In genomic region chr7:20798081-20798693, GRCh38 we compare ENCODE assay signal across 9 cellular contexts. TPM values are rescaled to one million over a fixed set of nuclear protein-coding genes. Genes with fewer than 3 reads are reported as not detected.
A peak's percentile ranks its signal among the peaks of the same experiment; 100 is the strongest.
DNase-seq lines count a peak whose midpoint lies in the region; ATAC-seq and TF ChIP-seq lines count a peak whose summit lies in the region.
"Had no signal": no experiment of that assay in that cellular context is flagged by ENCODE, and none has a peak within 500 bp of the region (broad histone marks: within the 10 kb centered on the region; RNA-seq: fewer than 3 reads in every experiment).

No MANE protein-coding gene starts in this region.

- peaks cover 2 to 10% of the 10 kb centered on the region in 2 donors for H3K4me1 ChIP-seq in ascending aorta
- H3K4me1 ChIP-seq in thoracic aorta (ENCODE audit: control insufficient read depth in 1 of 2, low read depth in 2 of 2) = peaks cover 0 to 13% of the 10 kb centered on the region in 2 donors

- no peaks in the 10 kb centered on the region for H3K36me3 ChIP-seq in ascending aorta
- H3K36me3 ChIP-seq in thoracic aorta = no peaks in the 10 kb centered on the region

- TF ChIP-seq CTCF in ascending aorta (IDR thresholded peaks at IDR 0.05) (no peak), thoracic aorta (IDR thresholded peaks at IDR 0.05) (no peak)

- peak; percentile 83 for ATAC-seq in GM19025 (IDR thresholded peaks at IDR 0.05; ENCODE audit: low read depth, unreplicated experiment)
- peak; percentile 79 for ATAC-seq in HG03066 (IDR thresholded peaks at IDR 0.05; ENCODE audit: low read depth, unreplicated experiment)
- no peak for ATAC-seq in thoracic aorta (ENCODE audit: insufficient number of reproducible peaks, low FRiP score, low read depth)

- H3K27ac ChIP-seq in ascending aorta = no peak overlapping the region
- no peak overlapping the region for H3K27ac ChIP-seq in thoracic aorta

- intact Hi-C loops in ascending aorta (cut with DNase I) = no loop called here

- peak overlapping the region; percentile 59 to 64 for H3K4me3 ChIP-seq in ascending aorta
- peak overlapping the region; percentile 69 for H3K4me3 ChIP-seq in thoracic aorta

- H3K27me3 ChIP-seq in ascending aorta = peaks cover 26% of the 10 kb centered on the region
- peaks cover 22% of the 10 kb centered on the region for H3K27me3 ChIP-seq in thoracic aorta (replicated peaks; ENCODE audit: insufficient read depth)

- DNase-seq in COLO668 (lab: John Stamatoyannopoulos, UW; ENCODE audit: unreplicated experiment) (peak; percentile 93), NCI-H226 (peak; percentile 84), ascending aorta (ENCODE audit: low spot score in 2 of 2) (no peak), iPS-NIHi7 (ENCODE audit: extremely low spot score) (peak; percentile 64), thoracic aorta (ENCODE audit: low spot score) (no peak), GOT3 (lab: John Stamatoyannopoulos, UW) (no peak)

- no peaks in the 10 kb centered on the region for H3K9me3 ChIP-seq in ascending aorta
- H3K9me3 ChIP-seq in thoracic aorta = no peaks in the 10 kb centered on the region

RNA-seq across cellular contexts. Expression of gene SP8, which starts 11.5 kb away (rescaled TPM):
- total RNA-seq in ascending aorta = not detected
- not detected for total RNA-seq in thoracic aorta
- total RNA-seq: activated CD8-positive, alpha-beta memory T cell treated with anti-CD3 and anti-CD28 coated beads for 36 hours had no signal

Comparison
In these comparisons a context has a peak if more than half of its experiments do, and no peak if none do; other contexts are left out.
1. DNase-seq: peak in COLO668 (single experiment), NCI-H226 (single experiment) and iPS-NIHi7 (single experiment); none in ascending aorta (0 of 2), thoracic aorta (single experiment) and GOT3 (single experiment).